ENCODE assay signal across 20 cellular contexts in genomic region chr5:170120576-170120975, GRCh38. TPM values are rescaled to one million over a fixed set of nuclear protein-coding genes. Genes with fewer than 3 reads are reported as not detected.
DNase-seq lines count a peak whose midpoint lies in the region; ATAC-seq and TF ChIP-seq lines count a peak whose summit lies in the region.
"Had no signal": no experiment of that assay in that cellular context is flagged by ENCODE, and none has a peak within 500 bp of the region (broad histone marks: within the 10 kb centered on the region; RNA-seq: fewer than 3 reads in every experiment).

No MANE protein-coding gene starts in this region.

- intact Hi-C loops in left ventricle myocardium superior (cut with micrococcal nuclease), result no loop called here

- H3K27me3 ChIP-seq in ACC112 (ENCODE audit: insufficient read depth, low read length), result no peaks in the 10 kb centered on the region
- H3K27me3 ChIP-seq: cardiac muscle cell, SJCRH30 had no signal

- no peak for TF ChIP-seq CTCF in fibroblast of the aortic adventitia (IDR thresholded peaks at IDR 0.05; ENCODE audit: insufficient read depth, low read length)

- DNase-seq in HCEC 1CT (peak; percentile 89), amniotic stem cell (lab: John Stamatoyannopoulos, UW) (peak; percentile 85), fibroblast of the aortic adventitia (ENCODE audit: low read depth) (peak; percentile 92), DMS114 treated with DMSO at 0.1 percent for 48 hours (lab: John Stamatoyannopoulos, UW; ENCODE audit: unreplicated experiment) (no peak), left ventricle myocardium superior (no peak), germinal center (ENCODE audit: low spot score) (no peak), HK-2 (ENCODE audit: unreplicated experiment) (no peak)
- DNase-seq: activated naive CD4-positive, alpha-beta T cell treated with Interleukin-2 at 50 U/mL for 16 hours; COR-L47; left ventricle myocardium inferior; NCI-H446; posterior cingulate gyrus; SJCRH30 had no signal

- H3K4me1 ChIP-seq in ACC112 (ENCODE audit: control insufficient read depth, insufficient read depth, low read length, unreplicated experiment), result peaks cover 9% of the 10 kb centered on the region
- H3K4me1 ChIP-seq: left ventricle myocardium inferior, SJCRH30 had no signal

- H3K27ac ChIP-seq in ACC112 (ENCODE audit: low read depth, low read length), result peak overlapping the region; percentile 54
- H3K27ac ChIP-seq: cardiac muscle cell, left ventricle myocardium inferior, SJCRH30 had no signal

- H2AFZ ChIP-seq in ACC112 (ENCODE audit: low read length, unreplicated experiment), result no peak overlapping the region
- H2AFZ ChIP-seq: GM23338 had no signal

- no peak overlapping the region for H3K4me3 ChIP-seq in ACC112 (ENCODE audit: low read depth, low read length)
- H3K4me3 ChIP-seq in fibroblast of the aortic adventitia (ENCODE audit: low read depth, low read length), result no peak overlapping the region
- H3K4me3 ChIP-seq: cardiac muscle cell, GM23338, left ventricle myocardium inferior, SJCRH30 had no signal

- no peaks in the 10 kb centered on the region for H3K79me2 ChIP-seq in ACC112 (ENCODE audit: control insufficient read depth, insufficient read depth, low read length, unreplicated experiment)

- no peak for ATAC-seq in left ventricle myocardium superior
- ATAC-seq: activated CD4-positive, CD25-positive, alpha-beta regulatory T cell treated with anti-CD3 and anti-CD28 coated beads, Interleukin-2, amount 50 U/mL, for 24 hours; GM23338 had no signal

- H3K36me3 ChIP-seq in ACC112 (ENCODE audit: insufficient read depth, low read length), result no peaks in the 10 kb centered on the region
- H3K36me3 ChIP-seq: cardiac muscle cell, left ventricle myocardium inferior, SJCRH30 had no signal

RNA-seq across cellular contexts. Expression of gene FOXI1, which starts 14.9 kb away (rescaled TPM):
- total RNA-seq in fibroblast of the aortic adventitia (ENCODE audit: low replicate concordance) (not detected in 2 replicates), left ventricle myocardium superior (not detected)
- total RNA-seq: cardiac muscle cell; frontal cortex; GM23338; left ventricle myocardium inferior; myocyte; SJCRH30; T-helper 2 cell treated with Interferon-gamma antibody and Interleukin-4, amounts not matched to agents 100 ng/mL and 5 ng/mL, for 36 hours had no signal

Comparison
In these comparisons a context has a peak if more than half of its experiments do, and no peak if none do; other contexts are left out.
1. DNase-seq: peak in HCEC 1CT (single experiment), amniotic stem cell (single experiment) and fibroblast of the aortic adventitia (single experiment); none in DMS114 treated with DMSO at 0.1 percent for 48 hours (single experiment), left ventricle myocardium superior (single experiment), germinal center (single experiment) and HK-2 (single experiment).